8 cellular contexts compared by ENCODE assay signal in genomic region chr1:22451702-22452400, GRCh38.
DNase-seq lines count a peak whose midpoint lies in the region; ATAC-seq and TF ChIP-seq lines count a peak whose summit lies in the region.

TSS of gene ZBTB40 (plus strand) at chr1:22451851. CDS start at chr1:22489949, 38,098 bp downstream.

- peak within 1 kb of the TSS; percentile 84 for H3K4me3 ChIP-seq in astrocyte of the spinal cord (ENCODE audit: low read depth, low read length)

- no peak for TF ChIP-seq CTCF in astrocyte of the spinal cord (IDR thresholded peaks at IDR 0.05; ENCODE audit: low read depth, low read length)

- ATAC-seq in GM18508 (IDR thresholded peaks at IDR 0.05; ENCODE audit: insufficient read depth, unreplicated experiment) (peak; percentile 39), HG02981 (IDR thresholded peaks at IDR 0.05; ENCODE audit: unreplicated experiment) (peak; percentile 86)

- peak; percentile 98 for DNase-seq in NCI-H2029 treated with DMSO at 0.1 percent for 48 hours (lab: John Stamatoyannopoulos, UW)
- peak; percentile 93 for DNase-seq in T1000 (lab: John Stamatoyannopoulos, UW)
- peak; percentile 98 for DNase-seq in astrocyte of the spinal cord (ENCODE audit: low read depth, low spot score)
- DNase-seq in hippocampal formation (lab: John Stamatoyannopoulos, UW), result peak; percentile 93 to 98
- DNase-seq in retina, result peak; percentile 97
- no peak for DNase-seq in cortex of kidney (lab: John Stamatoyannopoulos, UW)

- in situ Hi-C loops in astrocyte of the spinal cord (cut with HindIII; ENCODE audit: low sequenced_read_pairs), result no loop called here
